In the genomic region with DNA sequence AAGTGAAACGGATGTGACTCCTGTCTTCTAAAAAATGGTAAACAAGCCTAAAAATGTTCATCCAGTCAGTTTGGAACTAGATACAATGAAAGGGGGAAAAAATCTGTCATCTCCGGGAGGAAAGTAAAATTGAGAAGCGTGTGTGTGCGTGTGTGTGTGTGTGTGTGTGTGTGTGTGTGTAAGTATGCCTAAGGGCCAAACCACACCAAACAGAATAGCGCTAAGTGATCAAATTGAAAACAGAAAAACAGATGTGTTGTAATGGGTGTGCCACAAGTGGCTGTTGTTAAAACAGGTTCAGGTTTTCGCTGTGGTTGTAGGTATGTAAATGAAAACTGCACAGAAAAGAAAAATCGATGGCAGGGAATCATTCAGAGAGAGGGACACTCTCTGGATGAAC, we compare ENCODE assay signal across 18 cellular contexts.
DNase-seq lines count a peak whose midpoint lies in the region; ATAC-seq, FAIRE-seq and TF ChIP-seq lines count a peak whose summit lies in the region.
"Had no signal": no experiment of that assay in that cellular context is flagged by ENCODE, and none has a peak within 500 bp of the region (broad histone marks: within the 10 kb centered on the region; RNA-seq: fewer than 3 reads in every experiment).

No MANE protein-coding gene starts in this region.

- peaks cover 7 to 17% (median 14%) of the 10 kb centered on the region in 4 donors for H3K4me1 Mint-ChIP-seq in CD4-positive, alpha-beta memory T cell

- POLR2A ChIA-PET in CD4-positive, alpha-beta memory T cell (lab: Charles Lee; ENCODE audit: partially characterized antibody) = no interaction called here
- POLR2A ChIA-PET in SK-N-SH (lab: Yijun Ruan, JAX) = no interaction called here

- no peak overlapping the region for H3K9ac ChIP-seq in SK-N-SH
- H3K9ac ChIP-seq: parathyroid adenoma had no signal

- H3K9me3 ChIP-seq in CD4-positive, alpha-beta memory T cell (ENCODE audit: control insufficient read depth in 1 of 2, low read length in 2 of 2) = no peaks in the 10 kb centered on the region
- H3K9me3 ChIP-seq in SK-N-SH = no peaks in the 10 kb centered on the region
- H3K9me3 ChIP-seq in left ventricle myocardium inferior (replicated peaks) = no peaks in the 10 kb centered on the region
- H3K9me3 ChIP-seq: thoracic aorta had no signal

- H3K27me3 Mint-ChIP-seq in CD4-positive, alpha-beta memory T cell = peaks cover 13 to 17% of the 10 kb centered on the region in 2 donors

- H3K4me1 ChIP-seq in CD4-positive, alpha-beta memory T cell (ENCODE audit: insufficient read depth, low read length) = peaks cover 10% of the 10 kb centered on the region
- H3K4me1 ChIP-seq in SK-N-SH (ENCODE audit: control insufficient read depth in 1 of 2, insufficient read depth in 2 of 2, low read depth in 1 of 2, low read length in 1 of 2) = peaks cover 0 to 9% of the 10 kb centered on the region in 2 experiments; a peak in 1 of 4 replicates
- H3K4me1 ChIP-seq in foreskin keratinocyte = peaks cover 13% of the 10 kb centered on the region
- no peaks in the 10 kb centered on the region for H3K4me1 ChIP-seq in left ventricle myocardium inferior
- H3K4me1 ChIP-seq: parathyroid adenoma had no signal

- no peak overlapping the region for H3K4me2 ChIP-seq in SK-N-SH

- DNase-seq in NCI-H748 (lab: John Stamatoyannopoulos, UW; ENCODE audit: unreplicated experiment) = peak; percentile 30
- no peak for DNase-seq in NCI-H748 treated with DMSO at 0.1 percent for 48 hours (lab: John Stamatoyannopoulos, UW)
- DNase-seq in CD4-positive, alpha-beta memory T cell = peak in 4 of 5 donors; percentile 9 to 19 (median 14)
- DNase-seq in SK-N-SH = peak; percentile 44
- DNase-seq in foreskin keratinocyte = peak; percentile 22 to 25
- no peak for DNase-seq in RCC 7860 (ENCODE audit: low spot score)
- DNase-seq in Right ventricle myocardium inferior (ENCODE audit: missing footprints) = no peak
- no peak for DNase-seq in left ventricle myocardium inferior
- DNase-seq: activated gamma-delta T cell; effector CD4-positive, alpha-beta T cell; KBM-7; NCI-H1092 treated with DMSO at 0.1 percent for 48 hours had no signal

- H3K4me3 ChIP-seq in CD4-positive, alpha-beta memory T cell (ENCODE audit: low read length in 2 of 2) = no peak overlapping the region
- H3K4me3 ChIP-seq in SK-N-SH (ENCODE audit: low read depth in 2 of 2, low read length in 1 of 2) (no peak overlapping the region), left ventricle myocardium inferior (no peak overlapping the region)
- H3K4me3 ChIP-seq: skin epidermis, thoracic aorta had no signal

- H3K9me3 Mint-ChIP-seq in CD4-positive, alpha-beta memory T cell = no peaks in the 10 kb centered on the region
- H3K9me3 Mint-ChIP-seq: brain had no signal

- H4K20me1 ChIP-seq in SK-N-SH (ENCODE audit: insufficient read depth) = no peaks in the 10 kb centered on the region

- H3K36me3 ChIP-seq in CD4-positive, alpha-beta memory T cell (ENCODE audit: insufficient read depth, low read length) = no peaks in the 10 kb centered on the region
- H3K36me3 ChIP-seq in SK-N-SH (replicated peaks in 1 of 2; ENCODE audit: control insufficient read depth in 1 of 2, insufficient read depth in 2 of 2, low read length in 1 of 2) (no peaks in the 10 kb centered on the region), left ventricle myocardium inferior (no peaks in the 10 kb centered on the region)
- H3K36me3 ChIP-seq: thoracic aorta had no signal

- H2AFZ ChIP-seq in SK-N-SH (ENCODE audit: low read depth) = no peak overlapping the region
- H2AFZ ChIP-seq: parathyroid adenoma had no signal

- intact Hi-C loops in CD4-positive, alpha-beta memory T cell (cut with micrococcal nuclease) = no loop called here
- intact Hi-C loops in Right ventricle myocardium inferior (cut with DNase I) (no loop called here), left ventricle myocardium inferior (cut with micrococcal nuclease) (no loop called here)

- H3K36me3 Mint-ChIP-seq in CD4-positive, alpha-beta memory T cell = no peaks in the 10 kb centered on the region
- H3K36me3 Mint-ChIP-seq: brain had no signal

- ATAC-seq in foreskin keratinocyte (no peak), Right ventricle myocardium inferior (no peak)
- ATAC-seq: HCT116 had no signal

- TF ChIP-seq RAD21 in SK-N-SH (IDR thresholded peaks at IDR 0.05; ENCODE audit: low read length) = no peak

- 11% methylated on average over 7 of the region's 7 CpGs for WGBS in SK-N-SH (ENCODE audit: low lambda C conversion rate)

- TF ChIP-seq CTCF in SK-N-SH (IDR thresholded peaks at IDR 0.05) (no peak), foreskin keratinocyte (conservative IDR thresholded peaks at IDR 0.05) (no peak), left ventricle myocardium inferior (IDR thresholded peaks at IDR 0.05; ENCODE audit: borderline replicate concordance) (no peak)

- H3F3A ChIP-seq in SK-N-SH (replicated peaks; ENCODE audit: insufficient read depth) = no peaks in the 10 kb centered on the region

- FAIRE-seq in RCC 7860 (lab: Jason Lieb, UNC) = no peak
- FAIRE-seq: G401.6 had no signal

- H3K27ac ChIP-seq in CD4-positive, alpha-beta memory T cell (ENCODE audit: low read depth, low read length) = no peak overlapping the region
- H3K27ac ChIP-seq in SK-N-SH (ENCODE audit: low read depth in 2 of 2, low read length in 1 of 2) (no peak overlapping the region), foreskin keratinocyte (no peak overlapping the region), left ventricle myocardium inferior (replicated peaks) (no peak overlapping the region)
- H3K27ac ChIP-seq: parathyroid adenoma, thoracic aorta had no signal

- H3K4me3 Mint-ChIP-seq in CD4-positive, alpha-beta memory T cell = peak overlapping the region in 4 of 8 donors; percentile 4 to 61 (median 31)

- CTCF ChIA-PET in CD4-positive, alpha-beta memory T cell (lab: Charles Lee; ENCODE audit: partially characterized antibody) = interaction anchor here (0.5 kb wide), 1 partner anchor 427 kb away, joined by 3 read pairs; no protein-coding TSS in a partner anchor
- CTCF ChIA-PET in SK-N-SH (lab: Yijun Ruan, JAX) = interaction anchor here (1.1 kb wide), 1 partner anchor 294 kb away, joined by 3 read pairs; no protein-coding TSS in a partner anchor

- peak in 1 of 2 experiments; percentile 37; a peak in 1 of 4 replicates for TF ChIP-seq EP300 in SK-N-SH (IDR thresholded peaks at IDR 0.05; ENCODE audit: borderline replicate concordance in 1 of 2, low read depth in 1 of 2, low read length in 1 of 2)

- H3K27ac Mint-ChIP-seq in CD4-positive, alpha-beta memory T cell = peak overlapping the region in 4 of 7 donors; percentile 12 to 63 (median 46)
- H3K27ac Mint-ChIP-seq: brain had no signal

- H3K79me2 ChIP-seq in SK-N-SH (ENCODE audit: insufficient read depth) = no peaks in the 10 kb centered on the region
- H3K79me2 ChIP-seq: parathyroid adenoma had no signal

- H3K9me2 ChIP-seq in SK-N-SH = no peaks in the 10 kb centered on the region

- H3K27me3 ChIP-seq in CD4-positive, alpha-beta memory T cell (ENCODE audit: insufficient read depth, low read length) = no peaks in the 10 kb centered on the region
- H3K27me3 ChIP-seq in SK-N-SH (ENCODE audit: insufficient read depth) (peaks cover 38% of the 10 kb centered on the region; the same call in 1 of the 2 replicates), foreskin keratinocyte (peaks cover 12% of the 10 kb centered on the region), left ventricle myocardium inferior (ENCODE audit: low read depth) (peaks cover 54% of the 10 kb centered on the region)

TF ChIP-seq in SK-N-SH, 30 proteins besides CTCF, POLR2A, EP300 and RAD21:
- TF ChIP-seq, protein P1, sequence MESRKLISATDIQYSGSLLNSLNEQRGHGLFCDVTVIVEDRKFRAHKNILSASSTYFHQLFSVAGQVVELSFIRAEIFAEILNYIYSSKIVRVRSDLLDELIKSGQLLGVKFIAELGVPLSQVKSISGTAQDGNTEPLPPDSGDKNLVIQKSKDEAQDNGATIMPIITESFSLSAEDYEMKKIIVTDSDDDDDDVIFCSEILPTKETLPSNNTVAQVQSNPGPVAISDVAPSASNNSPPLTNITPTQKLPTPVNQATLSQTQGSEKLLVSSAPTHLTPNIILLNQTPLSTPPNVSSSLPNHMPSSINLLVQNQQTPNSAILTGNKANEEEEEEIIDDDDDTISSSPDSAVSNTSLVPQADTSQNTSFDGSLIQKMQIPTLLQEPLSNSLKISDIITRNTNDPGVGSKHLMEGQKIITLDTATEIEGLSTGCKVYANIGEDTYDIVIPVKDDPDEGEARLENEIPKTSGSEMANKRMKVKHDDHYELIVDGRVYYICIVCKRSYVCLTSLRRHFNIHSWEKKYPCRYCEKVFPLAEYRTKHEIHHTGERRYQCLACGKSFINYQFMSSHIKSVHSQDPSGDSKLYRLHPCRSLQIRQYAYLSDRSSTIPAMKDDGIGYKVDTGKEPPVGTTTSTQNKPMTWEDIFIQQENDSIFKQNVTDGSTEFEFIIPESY (IDR thresholded peaks at IDR 0.05; ENCODE audit: borderline replicate concordance, low read depth) = no peak
- TF ChIP-seq RCOR1 (IDR thresholded peaks at IDR 0.05; ENCODE audit: low read length) (peak; percentile 57; the same call in 1 of the 2 replicates), PBX3 (IDR thresholded peaks at IDR 0.05) (no peak), FOXM1 (IDR thresholded peaks at IDR 0.05; ENCODE audit: low read depth) (no peak)

Comparison
In these comparisons a context has a peak if more than half of its experiments do, and no peak if none do; other contexts are left out.
1. DNase-seq: peak in NCI-H748 (single experiment), CD4-positive, alpha-beta memory T cell (4 of 5), SK-N-SH (single experiment) and foreskin keratinocyte (2 of 2); none in NCI-H748 treated with DMSO at 0.1 percent for 48 hours (single experiment), RCC 7860 (single experiment), Right ventricle myocardium inferior (single experiment) and left ventricle myocardium inferior (single experiment).